In genomic region chr10:104337985-104338735, GRCh38 we compare ENCODE assay signal across 1 cellular context.
A peak's percentile ranks its signal among the peaks of the same experiment; 100 is the strongest.
TF ChIP-seq lines count a peak whose summit lies in the region.

ITPRIP (minus strand) TSS chr10:104338465; CDS start chr10:104316051, 22,414 bp downstream.

TF ChIP-seq in GM12878, 131 proteins besides CTCF, POLR2A, EP300 and RAD21 (continued from another document):
- TF ChIP-seq REST (IDR thresholded peaks at IDR 0.05; ENCODE audit: low read depth, low read length) (no peak), ZSCAN29 (IDR thresholded peaks at IDR 0.05) (no peak), IKZF1 (conservative IDR thresholded peaks at IDR 0.05) (peak; percentile 72; the same call in 1 of the 2 replicates), LARP7 (IDR thresholded peaks at IDR 0.05) (0 out of 2 replicates have a peak, but pooled peaks have one; percentile 68), ZNF592 (IDR thresholded peaks at IDR 0.05) (no peak), SKIL (IDR thresholded peaks at IDR 0.05; ENCODE audit: low read depth, poor library complexity, severe bottlenecking) (peak; percentile 76), HCFC1 (IDR thresholded peaks at IDR 0.05; ENCODE audit: low read length) (no peak), ZBTB4 (CRISPR knock-in tag; IDR thresholded peaks at IDR 0.05) (no peak), KLF5 (IDR thresholded peaks at IDR 0.05; ENCODE audit: partially characterized antibody) (peak; percentile 66), MAX (IDR thresholded peaks at IDR 0.05; ENCODE audit: low read depth, low read length) (no peak)
